ENCODE assay signal across 1 cellular context in the genomic region with DNA sequence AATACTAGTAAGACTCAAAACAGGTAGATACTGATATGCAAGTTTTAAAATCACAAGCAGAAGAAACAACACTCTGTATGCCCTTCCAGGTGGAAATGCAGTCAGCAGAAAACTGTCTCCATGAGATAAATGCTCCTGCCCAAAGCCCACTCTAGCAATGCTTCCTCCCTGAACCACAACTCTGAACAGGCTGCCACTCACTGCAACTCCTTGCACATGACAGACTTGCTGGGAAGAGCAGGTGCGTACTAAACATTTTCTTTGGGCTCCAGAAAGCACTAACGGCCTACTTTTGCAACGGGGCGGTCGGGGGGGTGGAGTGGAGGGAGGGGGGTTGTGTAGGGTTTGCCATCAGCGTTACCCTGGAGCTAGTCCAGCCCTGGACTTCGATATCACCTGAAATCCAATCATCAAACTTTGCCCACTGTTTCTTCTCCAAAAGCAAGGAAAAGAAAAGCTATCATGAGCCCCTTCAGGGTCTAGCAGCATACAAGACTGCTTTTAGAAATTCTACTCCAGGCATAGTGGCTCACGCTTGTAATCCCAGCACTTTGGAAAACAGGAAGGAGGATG.
TF ChIP-seq lines count a peak whose summit lies in the region.

No MANE protein-coding gene starts in this region.

TF ChIP-seq in IMR-90, 13 proteins besides CTCF, POLR2A, EP300 and RAD21 (continued from another document):
- TF ChIP-seq, protein P1, sequence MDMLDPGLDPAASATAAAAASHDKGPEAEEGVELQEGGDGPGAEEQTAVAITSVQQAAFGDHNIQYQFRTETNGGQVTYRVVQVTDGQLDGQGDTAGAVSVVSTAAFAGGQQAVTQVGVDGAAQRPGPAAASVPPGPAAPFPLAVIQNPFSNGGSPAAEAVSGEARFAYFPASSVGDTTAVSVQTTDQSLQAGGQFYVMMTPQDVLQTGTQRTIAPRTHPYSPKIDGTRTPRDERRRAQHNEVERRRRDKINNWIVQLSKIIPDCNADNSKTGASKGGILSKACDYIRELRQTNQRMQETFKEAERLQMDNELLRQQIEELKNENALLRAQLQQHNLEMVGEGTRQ (IDR thresholded peaks at IDR 0.05; ENCODE audit: low read depth, low read length), result no peak
- TF ChIP-seq RCOR1 (IDR thresholded peaks at IDR 0.05; ENCODE audit: insufficient replicate concordance, low read length) (no peak), BHLHE40 (IDR thresholded peaks at IDR 0.05; ENCODE audit: low read depth, low read length) (no peak)
